Comparison of ENCODE assay signal across 1 cellular context in the genomic region with DNA sequence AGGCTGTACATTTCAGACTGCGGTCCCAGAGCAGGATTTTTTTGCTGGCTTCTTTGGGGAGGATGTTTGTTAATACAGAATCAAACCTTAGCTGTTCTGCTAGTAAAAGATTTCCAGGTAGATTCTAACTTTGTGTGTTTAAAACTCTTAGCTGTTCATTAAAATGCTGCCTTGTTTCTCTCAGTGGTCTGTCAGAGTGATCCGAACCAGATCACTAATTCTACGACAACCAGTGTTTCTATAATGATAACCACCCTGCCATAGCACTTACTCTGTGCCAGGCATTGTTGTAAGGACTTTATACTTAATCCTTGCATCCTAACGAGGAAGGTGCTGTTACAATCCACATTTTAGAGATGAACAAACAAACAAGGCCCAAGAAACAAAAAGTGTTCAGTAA.
A peak's percentile ranks its signal among the peaks of the same experiment; 100 is the strongest.
TF ChIP-seq lines count a peak whose summit lies in the region.

No MANE protein-coding gene starts in this region.

TF ChIP-seq in SK-N-SH, 30 proteins besides CTCF, POLR2A, EP300 and RAD21:
- TF ChIP-seq TAF1 (IDR thresholded peaks at IDR 0.05; ENCODE audit: borderline replicate concordance, low read depth, low read length) (no peak), GATA2 (CRISPR knock-in tag; IDR thresholded peaks at IDR 0.05) (peak; percentile 25; the same call in 1 of the 2 replicates), MEF2A (IDR thresholded peaks at IDR 0.05; ENCODE audit: borderline replicate concordance, low read depth) (no peak), TCF12 (IDR thresholded peaks at IDR 0.05) (peak; percentile 43; the same call in 1 of the 2 replicates)
